In genomic region chr3:138907541-138907940, GRCh38 we compare ENCODE assay signal across 15 cellular contexts.
"Had no signal": no experiment of that assay in that cellular context is flagged by ENCODE, and none has a peak within 500 bp of the region (broad histone marks: within the 10 kb centered on the region; RNA-seq: fewer than 3 reads in every experiment).

No MANE protein-coding gene starts in this region.

- DNase-seq: effector memory CD8-positive, alpha-beta T cell; glutamatergic neuron; islet precursor cell; mammary epithelial cell; natural killer cell; nucleus accumbens; ovary; sigmoid colon; stimulated activated CD4-positive, alpha-beta T cell treated with anti-CD3 and anti-CD28 coated beads, Interleukin-12 subunit alpha, Interleukin-12 subunit beta, amount 100 ng/mL, for 4 hours; stimulated activated CD4-positive, alpha-beta T cell treated with anti-CD3 and anti-CD28 coated beads, Interleukin-2, amount 100 ng/mL, for 48 hours; stimulated activated naive CD4-positive, alpha-beta T cell treated with Interleukin-2 at 50 U/mL for 16 hours; thyroid gland; uterus had no signal

- ATAC-seq: effector memory CD8-positive, alpha-beta T cell; gastroesophageal sphincter; left lobe of liver; natural killer cell had no signal
